11 cellular contexts compared by ENCODE assay signal in the genomic region with DNA sequence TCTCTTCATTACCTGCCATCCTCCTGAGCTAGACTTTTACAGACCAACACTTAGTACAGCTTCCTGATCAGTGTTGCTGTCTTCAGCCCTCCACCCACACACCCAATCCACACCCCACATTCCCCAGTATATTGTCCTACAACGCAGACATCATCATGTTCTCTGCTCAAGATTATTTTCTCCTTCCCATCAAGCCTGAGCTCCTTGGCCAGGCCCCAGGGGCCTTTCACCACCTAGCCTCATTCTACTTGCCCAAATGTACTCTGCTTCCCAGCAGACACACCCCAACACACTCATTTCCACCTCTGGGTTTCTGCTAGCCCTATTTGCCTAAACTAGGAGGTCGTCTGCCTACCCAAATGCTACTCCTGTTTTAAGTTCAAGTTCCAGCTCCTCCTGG. TPM values are rescaled to one million over a fixed set of nuclear protein-coding genes. Genes with fewer than 3 reads are reported as not detected.
DNase-seq lines count a peak whose midpoint lies in the region; ATAC-seq and TF ChIP-seq lines count a peak whose summit lies in the region.
"Had no signal": no experiment of that assay in that cellular context is flagged by ENCODE, and none has a peak within 500 bp of the region (broad histone marks: within the 10 kb centered on the region; RNA-seq: fewer than 3 reads in every experiment).

No MANE protein-coding gene starts in this region.

- H3K9me2 ChIP-seq in PC-3 (replicated peaks; ENCODE audit: low read length): no peaks in the 10 kb centered on the region
- no peaks in the 10 kb centered on the region for H3K9me2 ChIP-seq in MM.1S (replicated peaks; ENCODE audit: insufficient read depth, low read length)

- peak overlapping the region in 7 of 8 donors; percentile 9 to 89 (median 51) for H3K4me3 Mint-ChIP-seq in CD4-positive, alpha-beta memory T cell

- H3K27me3 Mint-ChIP-seq in CD4-positive, alpha-beta memory T cell: no peaks in the 10 kb centered on the region

- no TSS peak for BruUV-seq in PC-3 (replicated peaks; lab: Mats Ljungman, UMichigan)

- H3K79me2 ChIP-seq in PC-3 (ENCODE audit: low read length): no peaks in the 10 kb centered on the region
- H3K79me2 ChIP-seq in MM.1S (ENCODE audit: low read length): no peaks in the 10 kb centered on the region

- ATAC-seq in PC-3: no peak
- ATAC-seq in GM19023 (IDR thresholded peaks at IDR 0.05; ENCODE audit: unreplicated experiment): no peak
- ATAC-seq in body of pancreas: no peak
- ATAC-seq in GM18858 (IDR thresholded peaks at IDR 0.05; ENCODE audit: unreplicated experiment): no peak

- peak in 1 of 5 donors; percentile 18 for DNase-seq in CD4-positive, alpha-beta memory T cell
- DNase-seq in PC-3: no peak
- peak; percentile 85 for DNase-seq in epithelial cell of esophagus (ENCODE audit: low read depth)
- DNase-seq in MM.1S: no peak
- no peak for DNase-seq in body of pancreas
- DNase-seq: Caco-2, NCI-H526 treated with DMSO at 0.1 percent for 48 hours had no signal

- no peak overlapping the region for H3K4me3 ChIP-seq in CD4-positive, alpha-beta memory T cell (ENCODE audit: low read length in 2 of 2)
- no peak overlapping the region for H3K4me3 ChIP-seq in PC-3 (ENCODE audit: low read length)
- no peak overlapping the region for H3K4me3 ChIP-seq in epithelial cell of esophagus (ENCODE audit: low read length)
- H3K4me3 ChIP-seq in neutrophil (ENCODE audit: low read depth in 1 of 2, low read length in 1 of 2): no peak overlapping the region
- H3K4me3 ChIP-seq in MM.1S (ENCODE audit: low read length): no peak overlapping the region
- H3K4me3 ChIP-seq in body of pancreas: no peak overlapping the region

- CTCF ChIA-PET in CD4-positive, alpha-beta memory T cell (lab: Charles Lee; ENCODE audit: partially characterized antibody): interaction anchor here (0.7 to 10.8 kb wide), 14 partner anchors 15 to 254 kb away, joined by 3 to 154 read pairs (median 14); partner anchors contain the start of genes DAPK2 and HERC1
- CTCF ChIA-PET in PC-3 (lab: Charles Lee): no interaction called here

- H3F3A ChIP-seq in PC-3 (ENCODE audit: low read length, unreplicated experiment) (no peaks in the 10 kb centered on the region), MM.1S (ENCODE audit: insufficient read depth, low read length) (no peaks in the 10 kb centered on the region)

- H3K27ac ChIP-seq in CD4-positive, alpha-beta memory T cell (ENCODE audit: low read depth, low read length): peak overlapping the region; percentile 64
- peak overlapping the region; percentile 52 for H3K27ac ChIP-seq in PC-3 (ENCODE audit: low read length)
- peak overlapping the region; percentile 75 for H3K27ac ChIP-seq in neutrophil
- H3K27ac ChIP-seq in MM.1S (ENCODE audit: low read length): no peak overlapping the region
- H3K27ac ChIP-seq in body of pancreas: no peak overlapping the region

- H2AFZ ChIP-seq in PC-3 (ENCODE audit: low read length): no peak overlapping the region
- no peak overlapping the region for H2AFZ ChIP-seq in MM.1S (ENCODE audit: low read length)

- no peaks in the 10 kb centered on the region for H3K27me3 ChIP-seq in CD4-positive, alpha-beta memory T cell (ENCODE audit: insufficient read depth, low read length)
- H3K27me3 ChIP-seq in PC-3 (ENCODE audit: low read length): no peaks in the 10 kb centered on the region
- no peaks in the 10 kb centered on the region for H3K27me3 ChIP-seq in neutrophil
- H3K27me3 ChIP-seq in MM.1S (replicated peaks; ENCODE audit: insufficient read depth, low read length): no peaks in the 10 kb centered on the region
- no peaks in the 10 kb centered on the region for H3K27me3 ChIP-seq in body of pancreas

- POLR2A ChIA-PET in CD4-positive, alpha-beta memory T cell (lab: Charles Lee; ENCODE audit: partially characterized antibody): interaction anchor here (0.7 to 3.9 kb wide), 20 partner anchors 10 to 312 kb away, joined by 3 to 37 read pairs (median 9); partner anchors contain the start of genes CIAO2A, DAPK2, HERC1 and PPIB
- POLR2A ChIA-PET in PC-3 (lab: Charles Lee; ENCODE audit: unreplicated experiment): interaction anchor here (0.6 kb wide), 1 partner anchor 30 kb away, joined by 3 read pairs; no protein-coding TSS in a partner anchor

- H3K27ac Mint-ChIP-seq in CD4-positive, alpha-beta memory T cell: peak overlapping the region; percentile 91 to 100 (median 99)
- H3K27ac Mint-ChIP-seq: progenitor cell of endocrine pancreas had no signal

- TF ChIP-seq CTCF in PC-3 (conservative IDR thresholded peaks at IDR 0.05; ENCODE audit: low read depth, low read length): no peak
- no peak for TF ChIP-seq CTCF in epithelial cell of esophagus (IDR thresholded peaks at IDR 0.05; ENCODE audit: insufficient read depth, low read depth, low read length, missing control alignments)
- no peak for TF ChIP-seq CTCF in neutrophil (IDR thresholded peaks at IDR 0.05)
- no peak for TF ChIP-seq CTCF in MM.1S (IDR thresholded peaks at IDR 0.05; ENCODE audit: low read length)
- no peak for TF ChIP-seq CTCF in body of pancreas (IDR thresholded peaks at IDR 0.05)

- no peaks in the 10 kb centered on the region for H3K36me3 ChIP-seq in CD4-positive, alpha-beta memory T cell (ENCODE audit: insufficient read depth, low read length)
- H3K36me3 ChIP-seq in PC-3 (ENCODE audit: low read depth, low read length) (no peaks in the 10 kb centered on the region), neutrophil (peaks cover 8% of the 10 kb centered on the region), MM.1S (replicated peaks; ENCODE audit: insufficient read depth, low read length) (no peaks in the 10 kb centered on the region), body of pancreas (replicated peaks in 1 of 2; ENCODE audit: insufficient read depth in 1 of 2, low read depth in 2 of 2) (no peaks in the 10 kb centered on the region)

- H3K9me3 ChIP-seq in CD4-positive, alpha-beta memory T cell (ENCODE audit: control insufficient read depth in 1 of 2, low read length in 2 of 2): no peaks in the 10 kb centered on the region
- H3K9me3 ChIP-seq in PC-3 (ENCODE audit: low read length) (no peaks in the 10 kb centered on the region), neutrophil (no peaks in the 10 kb centered on the region), MM.1S (replicated peaks; ENCODE audit: insufficient read depth, low read length) (no peaks in the 10 kb centered on the region), body of pancreas (no peaks in the 10 kb centered on the region)
- H3K9me3 ChIP-seq: Caco-2 had no signal

- intact Hi-C loops in CD4-positive, alpha-beta memory T cell (cut with micrococcal nuclease): no loop called here
- intact Hi-C loops in PC-3 (cut with micrococcal nuclease) (no loop called here), body of pancreas (cut with DNase I) (no loop called here)

- no peaks in the 10 kb centered on the region for H3K9me3 Mint-ChIP-seq in CD4-positive, alpha-beta memory T cell

- no peaks in the 10 kb centered on the region for H4K20me1 ChIP-seq in PC-3 (ENCODE audit: low read length)
- no peaks in the 10 kb centered on the region for H4K20me1 ChIP-seq in MM.1S (ENCODE audit: insufficient read depth, low read length)

- H3K9ac ChIP-seq in PC-3 (ENCODE audit: low read length) (no peak overlapping the region), MM.1S (ENCODE audit: low read length) (no peak overlapping the region)

- TF ChIP-seq POLR2A in body of pancreas (IDR thresholded peaks at IDR 0.05): no peak

- no peaks in the 10 kb centered on the region for H3K36me3 Mint-ChIP-seq in CD4-positive, alpha-beta memory T cell

- peaks cover 52% of the 10 kb centered on the region for H3K4me1 ChIP-seq in CD4-positive, alpha-beta memory T cell (ENCODE audit: insufficient read depth, low read length)
- peaks cover 46% of the 10 kb centered on the region for H3K4me1 ChIP-seq in PC-3 (ENCODE audit: insufficient read depth, low read length)
- peaks cover 70 to 80% of the 10 kb centered on the region in 2 experiments for H3K4me1 ChIP-seq in neutrophil (ENCODE audit: control insufficient read depth in 1 of 2, insufficient read depth in 1 of 2, low read depth in 1 of 2, low read length in 1 of 2)
- H3K4me1 ChIP-seq in MM.1S (ENCODE audit: low read length): no peaks in the 10 kb centered on the region
- peaks cover 41% of the 10 kb centered on the region for H3K4me1 ChIP-seq in body of pancreas

- 70 to 82% methylated on average over 2 of the region's 2 CpGs for WGBS in body of pancreas, 2 donors

- H3K4me2 ChIP-seq in PC-3 (ENCODE audit: low read length) (peak overlapping the region; percentile 35), MM.1S (ENCODE audit: low read depth, low read length) (no peak overlapping the region)

- H3K4me1 Mint-ChIP-seq in CD4-positive, alpha-beta memory T cell: peaks cover 34 to 56% (median 43%) of the 10 kb centered on the region in 4 donors

RNA-seq across cellular contexts. Expression of gene DAPK2, which starts 37.0 kb away (rescaled TPM):
- total RNA-seq in CD4-positive, alpha-beta memory T cell: 1 to 10 TPM; 2.3 to 2.9 TPM
- polyA plus RNA-seq in CD4-positive, alpha-beta memory T cell: under 1 TPM in 1 of 2 donors, not detected in 1; 0.93 TPM
- total RNA-seq in PC-3 (2014; rRNA removed) (1.4 and 5.2 TPM in 2 replicates), body of pancreas (1 to 10 TPM; 2.9 to 5.9 TPM)

Comparison
In these comparisons a context has a peak if more than half of its experiments do, and no peak if none do; other contexts are left out.
1. H3K27ac ChIP-seq: peak in CD4-positive, alpha-beta memory T cell (single experiment), PC-3 (single experiment) and neutrophil (single experiment); none in MM.1S (single experiment) and body of pancreas (0 of 4).